Comparison of ENCODE assay signal across 8 cellular contexts in genomic region chr9:63346310-63347048, GRCh38.
DNase-seq lines count a peak whose midpoint lies in the region; ATAC-seq, FAIRE-seq and TF ChIP-seq lines count a peak whose summit lies in the region.
"Not testable (repeated sequence)": the region's sequence is repeated elsewhere in the genome, so short reads cannot be mapped to it uniquely, and the experiment has no call there.

No MANE protein-coding gene starts in this region.

- intact Hi-C loops in activated CD4-positive, alpha-beta T cell treated with anti-CD3 and anti-CD28 coated beads, Interleukin-2, amount 10 ng/mL, durations not matched to agents 24 days and 14 days (cut with micrococcal nuclease); HepG2 (cut with micrococcal nuclease; ENCODE audit: unreplicated experiment): not testable (repeated sequence)

- not testable (repeated sequence) for H3K4me1 Mint-ChIP-seq in activated CD4-positive, alpha-beta T cell treated with anti-CD3 and anti-CD28 coated beads, Interleukin-2, amount 10 ng/mL, durations not matched to agents 24 days and 14 days

- peak overlapping the region; percentile 72 for H3K27ac Mint-ChIP-seq in activated CD4-positive, alpha-beta T cell treated with anti-CD3 and anti-CD28 coated beads, Interleukin-2, amount 10 ng/mL, durations not matched to agents 24 days and 14 days

- H3K27ac ChIP-seq in HepG2 (ENCODE audit: extremely low read length, insufficient read depth, low read length) (peak overlapping the region; percentile 67), parathyroid adenoma (peak overlapping the region; percentile 42), thoracic aorta (peak overlapping the region in 1 of 2 donors; percentile 26)

- TF ChIP-seq RAD21 in HepG2 (CRISPR knock-in tag; IDR thresholded peaks at IDR 0.05): not testable (repeated sequence)

- not testable (repeated sequence) for TF ChIP-seq POLR2A in HepG2 (IDR thresholded peaks at IDR 0.05; ENCODE audit: insufficient read depth in 1 of 2, low read depth in 2 of 2, low read length in 2 of 2)

- not testable (repeated sequence) for H3K9me3 ChIP-seq in MG63; HepG2 (ENCODE audit: low read length); parathyroid adenoma (ENCODE audit: control insufficient read depth, low read length); thoracic aorta

- ATAC-seq in HepG2; thoracic aorta (ENCODE audit: insufficient number of reproducible peaks, low FRiP score, low read depth): not testable (repeated sequence)

- DNase-seq in Daoy (ENCODE audit: low read depth) (peak; percentile 86), MG63 (peak; percentile 4), astrocyte of the spinal cord (ENCODE audit: low read depth, low spot score) (peak; percentile 98), fibroblast of pulmonary artery (ENCODE audit: low read depth) (peak; percentile 91), HepG2 (ENCODE audit: low spot score) (peak; percentile 87), thoracic aorta (ENCODE audit: low spot score) (peak; percentile 3)
- peak; percentile 78 for DNase-seq in activated CD4-positive, alpha-beta T cell treated with anti-CD3 and anti-CD28 coated beads, Interleukin-2, amount 10 ng/mL, durations not matched to agents 24 days and 14 days

- H3K4me2 ChIP-seq in HepG2 (ENCODE audit: low read depth, low read length): peak overlapping the region; percentile 33
- not testable (repeated sequence) for H3K4me2 ChIP-seq in parathyroid adenoma (ENCODE audit: low read length)

- WGBS in HepG2 (ENCODE audit: low lambda C conversion rate): 21% methylated on average over 12 of the region's 14 CpGs

- peaks cover 15% of the 10 kb centered on the region for H3K4me1 ChIP-seq in HepG2 (ENCODE audit: insufficient read depth, low read length)
- H3K4me1 ChIP-seq in parathyroid adenoma; thoracic aorta (ENCODE audit: control insufficient read depth in 1 of 2, low read depth in 2 of 2): not testable (repeated sequence)

- CTCF ChIA-PET in HepG2 (lab: Yijun Ruan, JAX; ENCODE audit: low intra/inter-chr PET ratio, low total read pairs): not testable (repeated sequence)

- in situ Hi-C loops in astrocyte of the spinal cord (cut with HindIII; ENCODE audit: low sequenced_read_pairs); HepG2 (cut with HindIII; ENCODE audit: extremely low pct_ligation_motif_present, low pct_unique_long_range_greater_than_20kb): not testable (repeated sequence)

- H3K79me2 ChIP-seq in HepG2 (ENCODE audit: insufficient read depth, low read length); parathyroid adenoma: not testable (repeated sequence)

- not testable (repeated sequence) for H4K20me1 ChIP-seq in HepG2 (ENCODE audit: insufficient read depth, low read length)

- H3K9ac ChIP-seq in HepG2 (ENCODE audit: insufficient read depth, low read depth, low read length): peak overlapping the region; percentile 52; the same call in 1 of the 2 replicates
- H3K9ac ChIP-seq in parathyroid adenoma: not testable (repeated sequence)

- H3K4me3 Mint-ChIP-seq in activated CD4-positive, alpha-beta T cell treated with anti-CD3 and anti-CD28 coated beads, Interleukin-2, amount 10 ng/mL, durations not matched to agents 24 days and 14 days: peak overlapping the region; percentile 31

- H2AFZ ChIP-seq in HepG2 (ENCODE audit: low read length); parathyroid adenoma: not testable (repeated sequence)

- TF ChIP-seq EP300 in HepG2 (IDR thresholded peaks at IDR 0.05; ENCODE audit: low read depth in 2 of 2, low read length in 2 of 2) (peak in 1 of 2 experiments; percentile 11; a peak in 1 of 4 replicates), HepG2 (CRISPR knock-in tag; IDR thresholded peaks at IDR 0.05; ENCODE audit: borderline replicate concordance) (peak; percentile 60; the same call in 1 of the 2 replicates)

- not testable (repeated sequence) for TF ChIP-seq CTCF in astrocyte of the spinal cord (IDR thresholded peaks at IDR 0.05; ENCODE audit: low read depth, low read length); fibroblast of pulmonary artery (IDR thresholded peaks at IDR 0.05; ENCODE audit: low read length, missing control alignments); HepG2 (CRISPR knock-in tag; IDR thresholded peaks at IDR 0.05); parathyroid adenoma (IDR thresholded peaks at IDR 0.05); thoracic aorta (IDR thresholded peaks at IDR 0.05)

- H3K27me3 Mint-ChIP-seq in activated CD4-positive, alpha-beta T cell treated with anti-CD3 and anti-CD28 coated beads, Interleukin-2, amount 10 ng/mL, durations not matched to agents 24 days and 14 days: not testable (repeated sequence)

- BruUV-seq in HepG2 (replicated peaks; lab: Mats Ljungman, UMichigan): TSS peak; percentile 87

- POLR2A ChIA-PET in HepG2 (lab: Yijun Ruan, JAX): not testable (repeated sequence)

- not testable (repeated sequence) for H3K4me3 ChIP-seq in MG63; astrocyte of the spinal cord (ENCODE audit: low read depth, low read length); fibroblast of pulmonary artery (replicated peaks; ENCODE audit: low read depth, low read length); HepG2 (replicated peaks in 1 of 3; ENCODE audit: insufficient read depth in 1 of 3, low read depth in 2 of 3, low read length in 3 of 3); parathyroid adenoma (ENCODE audit: low read depth, low read length); thoracic aorta

- not testable (repeated sequence) for FAIRE-seq in HepG2 (lab: Jason Lieb, UNC)

- not testable (repeated sequence) for H3K36me3 ChIP-seq in MG63; HepG2 (replicated peaks in 1 of 2; ENCODE audit: control insufficient read depth in 1 of 2, insufficient read depth in 2 of 2, low read length in 2 of 2); parathyroid adenoma (ENCODE audit: control insufficient read depth, insufficient read depth, low read length); thoracic aorta

- H3K27me3 ChIP-seq in MG63; HepG2 (ENCODE audit: control insufficient read depth in 1 of 2, insufficient read depth in 2 of 2, low read length in 2 of 2); parathyroid adenoma (ENCODE audit: control insufficient read depth, insufficient read depth, low read length); thoracic aorta (replicated peaks; ENCODE audit: insufficient read depth): not testable (repeated sequence)

- H3K36me3 Mint-ChIP-seq in activated CD4-positive, alpha-beta T cell treated with anti-CD3 and anti-CD28 coated beads, Interleukin-2, amount 10 ng/mL, durations not matched to agents 24 days and 14 days (ENCODE audit: low read depth): not testable (repeated sequence)

- H3K9me3 Mint-ChIP-seq in activated CD4-positive, alpha-beta T cell treated with anti-CD3 and anti-CD28 coated beads, Interleukin-2, amount 10 ng/mL, durations not matched to agents 24 days and 14 days: not testable (repeated sequence)

TF ChIP-seq in HepG2, 621 proteins besides CTCF, POLR2A, EP300 and RAD21 (continues in another document):
- peak; percentile 30; the same call in 1 of the 2 replicates for TF ChIP-seq SIX1 (CRISPR knock-in tag; IDR thresholded peaks at IDR 0.05; ENCODE audit: borderline replicate concordance)
- TF ChIP-seq ARID5B (CRISPR knock-in tag; IDR thresholded peaks at IDR 0.05): peak; percentile 67
- TF ChIP-seq ZKSCAN8 (CRISPR knock-in tag; IDR thresholded peaks at IDR 0.05; ENCODE audit: borderline replicate concordance): peak; percentile 35; the same call in 1 of the 2 replicates
- peak; percentile 58 for TF ChIP-seq ZFX (CRISPR knock-in tag; IDR thresholded peaks at IDR 0.05; ENCODE audit: low read depth)

Comparison
In these comparisons a context has a peak if more than half of its experiments do, and no peak if none do; other contexts are left out.
1. DNase-seq: peak in every context shown above with its lines; median percentile 98 in astrocyte of the spinal cord; 91 in fibroblast of pulmonary artery; 87 in HepG2; 86 in Daoy; 78 in activated CD4-positive, alpha-beta T cell treated with anti-CD3 and anti-CD28 coated beads, Interleukin-2, amount 10 ng/mL, durations not matched to agents 24 days and 14 days; 4 in MG63; 3 in thoracic aorta.